In the genomic region with DNA sequence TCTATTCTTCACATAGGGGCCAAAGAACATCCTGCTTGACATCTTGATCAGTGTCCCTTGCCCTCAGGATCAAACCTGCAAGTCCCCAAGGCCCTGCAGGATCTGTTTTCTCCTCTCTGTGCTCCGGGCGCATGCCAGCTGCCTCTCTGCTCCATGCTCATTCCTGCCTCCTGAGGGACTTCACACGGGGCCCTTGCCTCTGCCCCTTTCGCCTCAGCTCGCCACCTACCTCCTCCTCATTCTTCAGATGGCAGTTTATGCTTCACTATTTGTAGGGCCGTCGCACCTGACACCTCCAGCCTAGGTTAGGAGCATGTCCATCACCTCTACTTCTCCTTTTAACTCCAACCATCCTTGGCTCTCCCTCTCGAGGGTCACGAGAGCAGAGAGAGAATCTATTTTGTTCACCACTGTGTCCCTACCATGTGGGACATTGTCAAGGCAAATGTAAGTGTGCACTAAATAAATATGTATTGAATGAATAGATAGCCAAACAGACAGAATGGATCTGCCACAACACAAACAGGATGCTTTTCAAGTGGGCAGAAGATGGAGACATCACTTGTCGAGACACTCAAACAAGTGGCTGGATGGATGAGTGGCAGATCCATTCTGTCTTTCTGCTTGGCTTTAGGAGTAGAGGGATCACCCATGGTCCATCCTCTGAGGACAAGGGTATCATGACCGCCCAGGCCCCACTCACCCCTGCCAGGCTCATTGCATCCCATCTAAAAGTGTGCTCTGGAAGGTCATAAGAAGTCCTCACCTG, we compare ENCODE assay signal across 10 cellular contexts. TPM values are rescaled to one million over a fixed set of nuclear protein-coding genes. Genes with fewer than 3 reads are reported as not detected.
A peak's percentile ranks its signal among the peaks of the same experiment; 100 is the strongest.
DNase-seq lines count a peak whose midpoint lies in the region; TF ChIP-seq lines count a peak whose summit lies in the region.
"Had no signal": no experiment of that assay in that cellular context is flagged by ENCODE, and none has a peak within 500 bp of the region (broad histone marks: within the 10 kb centered on the region; RNA-seq: fewer than 3 reads in every experiment).

No MANE protein-coding gene starts in this region.

- peaks cover 51% of the 10 kb centered on the region for H3K36me3 Mint-ChIP-seq in activated CD4-positive, alpha-beta memory T cell treated with anti-CD3 and anti-CD28 coated beads, Interleukin-2, amount 10 ng/mL, durations not matched to agents 7 days and 5 days (ENCODE audit: low read depth)
- peaks cover 3% of the 10 kb centered on the region for H3K36me3 Mint-ChIP-seq in activated CD4-positive, alpha-beta memory T cell treated with anti-CD3 and anti-CD28 coated beads for 36 hours

- no peaks in the 10 kb centered on the region for H3K27me3 Mint-ChIP-seq in activated CD4-positive, alpha-beta memory T cell treated with anti-CD3 and anti-CD28 coated beads, Interleukin-2, amount 10 ng/mL, durations not matched to agents 7 days and 5 days
- no peaks in the 10 kb centered on the region for H3K27me3 Mint-ChIP-seq in activated CD4-positive, alpha-beta memory T cell treated with anti-CD3 and anti-CD28 coated beads for 36 hours

- peak overlapping the region; percentile 77 for H3K27ac Mint-ChIP-seq in activated CD4-positive, alpha-beta memory T cell treated with anti-CD3 and anti-CD28 coated beads, Interleukin-2, amount 10 ng/mL, durations not matched to agents 7 days and 5 days
- no peak overlapping the region for H3K27ac Mint-ChIP-seq in activated CD4-positive, alpha-beta memory T cell treated with anti-CD3 and anti-CD28 coated beads for 36 hours

- CTCF ChIA-PET in activated CD4-positive, alpha-beta memory T cell treated with anti-CD3 and anti-CD28 coated beads, Interleukin-2, amount 10 ng/mL, durations not matched to agents 7 days and 5 days (lab: Charles Lee), result interaction anchor here (1.5 to 2.0 kb wide), 2 partner anchors 9 to 18 kb away, joined by 5 read pairs; no protein-coding TSS in a partner anchor
- CTCF ChIA-PET in activated CD4-positive, alpha-beta memory T cell treated with anti-CD3 and anti-CD28 coated beads for 36 hours (lab: Charles Lee), result no interaction called here

- WGBS in transverse colon (ENCODE audit: low coverage in 1 of 2), 2 donors, result 79 to 82% methylated on average over 5 to 11 of the region's 11 CpGs

- H3K4me1 ChIP-seq in colonic mucosa (peaks cover 13% of the 10 kb centered on the region), mucosa of rectum (ENCODE audit: control insufficient read depth in 2 of 2, insufficient read depth in 2 of 2, low read length in 2 of 2) (peaks cover 52 to 68% of the 10 kb centered on the region in 2 donors), transverse colon (peaks cover 51 to 81% (median 77%) of the 10 kb centered on the region in 4 donors)

- TF ChIP-seq EP300 in transverse colon (IDR thresholded peaks at IDR 0.05; ENCODE audit: low read depth), result no peak

- H3K9ac ChIP-seq in colonic mucosa (ENCODE audit: low read depth in 2 of 2, low read length in 2 of 2) (peak overlapping the region; percentile 26 to 73), mucosa of rectum (ENCODE audit: low read depth in 1 of 2, low read length in 2 of 2) (peak overlapping the region in 1 of 2 donors; percentile 28)

- DNase-seq in activated CD4-positive, alpha-beta memory T cell treated with anti-CD3 and anti-CD28 coated beads, Interleukin-2, amount 10 ng/mL, durations not matched to agents 7 days and 5 days, result no peak
- no peak for DNase-seq in activated CD4-positive, alpha-beta memory T cell treated with anti-CD3 and anti-CD28 coated beads for 36 hours
- no peak for DNase-seq in colonic mucosa
- DNase-seq in transverse colon, result no peak
- DNase-seq in iPS-NIHi7 (ENCODE audit: extremely low spot score), result no peak
- no peak for DNase-seq in T1000 (lab: John Stamatoyannopoulos, UW)
- no peak for DNase-seq in dermis blood vessel endothelial cell
- DNase-seq: anterior cingulate cortex, NCI-H2107 had no signal

- TF ChIP-seq CTCF in colonic mucosa (IDR thresholded peaks at IDR 0.05), result no peak
- no peak for TF ChIP-seq CTCF in transverse colon (IDR thresholded peaks at IDR 0.05)

- H3K9me3 ChIP-seq in colonic mucosa (no peaks in the 10 kb centered on the region), mucosa of rectum (ENCODE audit: control insufficient read depth in 2 of 2, low read length in 2 of 2) (no peaks in the 10 kb centered on the region), transverse colon (no peaks in the 10 kb centered on the region)

- H3K9me3 Mint-ChIP-seq in activated CD4-positive, alpha-beta memory T cell treated with anti-CD3 and anti-CD28 coated beads, Interleukin-2, amount 10 ng/mL, durations not matched to agents 7 days and 5 days, result no peaks in the 10 kb centered on the region
- no peaks in the 10 kb centered on the region for H3K9me3 Mint-ChIP-seq in activated CD4-positive, alpha-beta memory T cell treated with anti-CD3 and anti-CD28 coated beads for 36 hours

- peaks cover 88% of the 10 kb centered on the region for H3K4me1 Mint-ChIP-seq in activated CD4-positive, alpha-beta memory T cell treated with anti-CD3 and anti-CD28 coated beads, Interleukin-2, amount 10 ng/mL, durations not matched to agents 7 days and 5 days
- peaks cover 75% of the 10 kb centered on the region for H3K4me1 Mint-ChIP-seq in activated CD4-positive, alpha-beta memory T cell treated with anti-CD3 and anti-CD28 coated beads for 36 hours (ENCODE audit: low read depth)

- in situ Hi-C loops in transverse colon (cut with MboI; ENCODE audit: low pct_ligation_motif_present in 1 of 4, low pct_unique_long_range_greater_than_20kb in 1 of 4, low sequenced_read_pairs in 3 of 4), result no loop called here

- POLR2A ChIA-PET in activated CD4-positive, alpha-beta memory T cell treated with anti-CD3 and anti-CD28 coated beads, Interleukin-2, amount 10 ng/mL, durations not matched to agents 7 days and 5 days (lab: Charles Lee), result interaction anchor here (0.9 to 2.3 kb wide), 4 partner anchors 9 to 30 kb away, joined by 3 to 6 read pairs (median 4); partner anchors contain the start of gene ACTN4
- POLR2A ChIA-PET in activated CD4-positive, alpha-beta memory T cell treated with anti-CD3 and anti-CD28 coated beads for 36 hours (lab: Charles Lee), result no interaction called here

- intact Hi-C loops in activated CD4-positive, alpha-beta memory T cell treated with anti-CD3 and anti-CD28 coated beads for 36 hours (cut with micrococcal nuclease), result no loop called here
- intact Hi-C loops in colonic mucosa (cut with DNase I) (no loop called here), transverse colon (cut with DNase I; ENCODE audit: low total_unique reads) (no loop called here)

- peak overlapping the region; percentile 48 for H3K4me3 Mint-ChIP-seq in activated CD4-positive, alpha-beta memory T cell treated with anti-CD3 and anti-CD28 coated beads, Interleukin-2, amount 10 ng/mL, durations not matched to agents 7 days and 5 days
- no peak overlapping the region for H3K4me3 Mint-ChIP-seq in activated CD4-positive, alpha-beta memory T cell treated with anti-CD3 and anti-CD28 coated beads for 36 hours

- H3K27me3 ChIP-seq in colonic mucosa (no peaks in the 10 kb centered on the region), mucosa of rectum (ENCODE audit: control insufficient read depth in 2 of 2, insufficient read depth in 2 of 2, low read length in 2 of 2) (no peaks in the 10 kb centered on the region), transverse colon (no peaks in the 10 kb centered on the region)

- no peak for TF ChIP-seq POLR2A in transverse colon (IDR thresholded peaks at IDR 0.05)

- H3K36me3 ChIP-seq in colonic mucosa (no peaks in the 10 kb centered on the region), mucosa of rectum (ENCODE audit: control insufficient read depth in 2 of 2, insufficient read depth in 2 of 2, low read length in 2 of 2) (peaks cover 7 to 17% of the 10 kb centered on the region in 2 donors), transverse colon (no peaks in the 10 kb centered on the region)

- H3K27ac ChIP-seq in colonic mucosa, result peak overlapping the region; percentile 24
- peak overlapping the region; percentile 46 to 60 for H3K27ac ChIP-seq in mucosa of rectum (ENCODE audit: low read depth in 2 of 2, low read length in 2 of 2)
- peak overlapping the region; percentile 87 to 94 (median 92) for H3K27ac ChIP-seq in transverse colon

- no peak overlapping the region for H3K4me3 ChIP-seq in colonic mucosa
- no peak overlapping the region for H3K4me3 ChIP-seq in mucosa of rectum (ENCODE audit: low read length in 2 of 2)
- no peak overlapping the region for H3K4me3 ChIP-seq in transverse colon

RNA-seq across cellular contexts. Expression of gene ACTN4, which starts 29.6 kb away (rescaled TPM):
- total RNA-seq in activated CD4-positive, alpha-beta memory T cell treated with anti-CD3 and anti-CD28 coated beads, Interleukin-2, amount 10 ng/mL, durations not matched to agents 7 days and 5 days, result 100 to 1,000 TPM; 532 to 534 TPM
- total RNA-seq in activated CD4-positive, alpha-beta memory T cell treated with anti-CD3 and anti-CD28 coated beads for 36 hours, result 100 to 1,000 TPM; 267 to 270 TPM
- 1,000 to 10,000 TPM; 1,019 to 1,060 TPM for total RNA-seq in colonic mucosa
- 1,000 to 10,000 TPM in 1 of 4 donors, 100 to 1,000 TPM in 3; 458 to 1,080 (median 723) TPM for total RNA-seq in transverse colon
- 315 and 728 TPM in 2 replicates for total RNA-seq in dermis blood vessel endothelial cell

RNA-seq across cellular contexts. Expression of gene EIF3K, which starts 58.1 kb away (rescaled TPM):
- 100 to 1,000 TPM; 297 TPM for total RNA-seq in activated CD4-positive, alpha-beta memory T cell treated with anti-CD3 and anti-CD28 coated beads, Interleukin-2, amount 10 ng/mL, durations not matched to agents 7 days and 5 days
- total RNA-seq in activated CD4-positive, alpha-beta memory T cell treated with anti-CD3 and anti-CD28 coated beads for 36 hours, result 100 to 1,000 TPM; 273 to 287 TPM
- 100 to 1,000 TPM; 367 to 445 TPM for total RNA-seq in colonic mucosa
- 100 to 1,000 TPM; 267 to 660 (median 460) TPM for total RNA-seq in transverse colon
- 350 and 735 TPM in 2 replicates for total RNA-seq in dermis blood vessel endothelial cell

RNA-seq across cellular contexts. Expression of gene MAP4K1, which starts 59.3 kb away (rescaled TPM):
- 100 to 1,000 TPM; 374 to 383 TPM for total RNA-seq in activated CD4-positive, alpha-beta memory T cell treated with anti-CD3 and anti-CD28 coated beads, Interleukin-2, amount 10 ng/mL, durations not matched to agents 7 days and 5 days
- 100 to 1,000 TPM; 205 TPM for total RNA-seq in activated CD4-positive, alpha-beta memory T cell treated with anti-CD3 and anti-CD28 coated beads for 36 hours
- total RNA-seq in colonic mucosa (1 to 10 TPM; 2.6 to 4.9 TPM), transverse colon (10 to 100 TPM in 2 of 4 donors, 1 to 10 TPM in 1, not detected in 1; 4.0 to 49.0 (median 11.1) TPM), dermis blood vessel endothelial cell (0.09 TPM in 1 of 2 replicates, not detected in the other)

Comparison
In these comparisons a context has a peak if more than half of its experiments do, and no peak if none do; other contexts are left out.
1. H3K27ac ChIP-seq: peak in every context shown above with its lines; median percentile 92 in transverse colon; 53 in mucosa of rectum; 24 in colonic mucosa.
2. RNA of gene MAP4K1, which starts 59.3 kb away (total RNA-seq): 374 to 383 TPM in activated CD4-positive, alpha-beta memory T cell treated with anti-CD3 and anti-CD28 coated beads, Interleukin-2, amount 10 ng/mL, durations not matched to agents 7 days and 5 days and 205 TPM in activated CD4-positive, alpha-beta memory T cell treated with anti-CD3 and anti-CD28 coated beads for 36 hours; 4.0 to 49.0 TPM in transverse colon, 2.6 to 4.9 TPM in colonic mucosa and 0.09 TPM in dermis blood vessel endothelial cell; every median in the first group is over 4 times any median in the second.